ENCODE assay signal across 9 cellular contexts in genomic region chr19:8451885-8452284, GRCh38. TPM values are rescaled to one million over a fixed set of nuclear protein-coding genes. Genes with fewer than 3 reads are reported as not detected.
DNase-seq lines count a peak whose midpoint lies in the region; ATAC-seq and TF ChIP-seq lines count a peak whose summit lies in the region.
"Had no signal": no experiment of that assay in that cellular context is flagged by ENCODE, and none has a peak within 500 bp of the region (broad histone marks: within the 10 kb centered on the region; RNA-seq: fewer than 3 reads in every experiment).

No MANE protein-coding gene starts in this region.

- no peak overlapping the region for H3K27ac ChIP-seq in CD4-positive, alpha-beta memory T cell (ENCODE audit: low read depth, low read length)
- H3K27ac ChIP-seq in HUES6 (ENCODE audit: low read depth, low read length) (peak overlapping the region; percentile 42; the same call in 1 of the 2 replicates), mesenchymal stem cell (ENCODE audit: low read length, poor library complexity, severe bottlenecking) (peak overlapping the region; percentile 83), body of pancreas (peak overlapping the region in 1 of 4 donors; percentile 50)
- H3K27ac ChIP-seq: VCaP had no signal

- TF ChIP-seq CTCF in astrocyte of the spinal cord (IDR thresholded peaks at IDR 0.05; ENCODE audit: low read depth, low read length) = no peak
- no peak for TF ChIP-seq CTCF in body of pancreas (IDR thresholded peaks at IDR 0.05)

- H2AK5ac ChIP-seq in mesenchymal stem cell (ENCODE audit: low read length, severe bottlenecking) = no peak overlapping the region

- ATAC-seq in body of pancreas = no peak

- H3K4me1 Mint-ChIP-seq in CD4-positive, alpha-beta memory T cell = peaks cover 61 to 93% (median 80%) of the 10 kb centered on the region in 4 donors

- no peak overlapping the region for H2AFZ ChIP-seq in mesenchymal stem cell (ENCODE audit: low read depth, low read length)

- in situ Hi-C loops in astrocyte of the spinal cord (cut with HindIII; ENCODE audit: low sequenced_read_pairs) = no loop called here

- DNase-seq in CD4-positive, alpha-beta memory T cell = peak in 2 of 5 donors; percentile 29 to 59
- peak; percentile 73 for DNase-seq in astrocyte of the spinal cord (ENCODE audit: low read depth, low spot score)
- DNase-seq in mesenchymal stem cell = peak; percentile 61
- DNase-seq in DMS 273 (lab: John Stamatoyannopoulos, UW; ENCODE audit: unreplicated experiment) = no peak
- no peak for DNase-seq in body of pancreas
- DNase-seq in hypothalamus (lab: John Stamatoyannopoulos, UW) = no peak
- no peak for DNase-seq in NCI-H446 treated with DMSO at 0.1 percent for 48 hours (lab: John Stamatoyannopoulos, UW)

- no peak overlapping the region for H3K18ac ChIP-seq in mesenchymal stem cell (ENCODE audit: low read depth in 1 of 2, low read length in 2 of 2)

- WGBS in mesenchymal stem cell = 35% methylated on average over 3 of the region's 3 CpGs
- 32 to 34% methylated on average over 3 of the region's 3 CpGs for WGBS in body of pancreas, 2 donors

- H3K27me3 Mint-ChIP-seq in CD4-positive, alpha-beta memory T cell = no peaks in the 10 kb centered on the region

- H2BK15ac ChIP-seq in mesenchymal stem cell (ENCODE audit: low read depth, poor library complexity, severe bottlenecking) = no peak overlapping the region

- no peak overlapping the region for H4K91ac ChIP-seq in mesenchymal stem cell (ENCODE audit: low read length)

- no peak overlapping the region for H4K8ac ChIP-seq in mesenchymal stem cell (ENCODE audit: low read length)

- H3K23ac ChIP-seq in mesenchymal stem cell (ENCODE audit: low read length in 2 of 2) = no peak overlapping the region

- no peak overlapping the region for H2BK120ac ChIP-seq in mesenchymal stem cell (ENCODE audit: low read depth, low read length)

- H3K4ac ChIP-seq in mesenchymal stem cell (ENCODE audit: low read depth in 1 of 2, low read length in 2 of 2) = no peak overlapping the region

- peak overlapping the region; percentile 21 to 78 (median 61) for H3K4me3 Mint-ChIP-seq in CD4-positive, alpha-beta memory T cell

- no peak overlapping the region for H3K9ac ChIP-seq in HUES6 (ENCODE audit: low read length)
- peak overlapping the region; percentile 42 for H3K9ac ChIP-seq in mesenchymal stem cell (ENCODE audit: low read length)

- CTCF ChIA-PET in CD4-positive, alpha-beta memory T cell (lab: Charles Lee; ENCODE audit: partially characterized antibody) = interaction anchor here (4.9 kb wide), 1 partner anchor 127 kb away, joined by 18 read pairs; the partner anchor contains the start of gene MYO1F

- peak overlapping the region; percentile 31 for H3K4me2 ChIP-seq in mesenchymal stem cell (ENCODE audit: low read length, poor library complexity, severe bottlenecking)

- intact Hi-C loops in CD4-positive, alpha-beta memory T cell (cut with micrococcal nuclease) = no loop called here
- intact Hi-C loops in body of pancreas (cut with DNase I) = no loop called here

- H3K36me3 ChIP-seq in CD4-positive, alpha-beta memory T cell (ENCODE audit: insufficient read depth, low read length) = peaks cover 37% of the 10 kb centered on the region
- H3K36me3 ChIP-seq in HUES6 (ENCODE audit: control insufficient read depth, insufficient read depth, low read length) = peaks cover 44% of the 10 kb centered on the region
- H3K36me3 ChIP-seq in mesenchymal stem cell (ENCODE audit: control insufficient read depth in 1 of 2, insufficient read depth in 2 of 2, low read depth in 1 of 2, low read length in 2 of 2) = peaks cover 17 to 30% of the 10 kb centered on the region in 2 experiments
- peaks cover 0 to 3% of the 10 kb centered on the region in 2 donors for H3K36me3 ChIP-seq in body of pancreas (replicated peaks in 1 of 2; ENCODE audit: insufficient read depth in 1 of 2, low read depth in 2 of 2)

- H2BK12ac ChIP-seq in mesenchymal stem cell (ENCODE audit: low read length in 2 of 2) = no peak overlapping the region

- H3K27ac Mint-ChIP-seq in CD4-positive, alpha-beta memory T cell = peak overlapping the region in 2 of 7 donors; percentile 35 to 78

- H2BK5ac ChIP-seq in mesenchymal stem cell (ENCODE audit: low read depth, low read length, poor library complexity, severe bottlenecking) = no peak overlapping the region

- H3K14ac ChIP-seq in mesenchymal stem cell (ENCODE audit: low read length in 2 of 2) = no peak overlapping the region

- no peaks in the 10 kb centered on the region for H3K79me1 ChIP-seq in mesenchymal stem cell (replicated peaks; ENCODE audit: low read length, poor library complexity, severe bottlenecking)

- POLR2A ChIA-PET in CD4-positive, alpha-beta memory T cell (lab: Charles Lee; ENCODE audit: partially characterized antibody) = interaction anchor here (1.1 to 1.5 kb wide), 3 partner anchors 12 to 117 kb away, joined by 3 read pairs; no protein-coding TSS in a partner anchor

- H3K9me3 Mint-ChIP-seq in CD4-positive, alpha-beta memory T cell = no peaks in the 10 kb centered on the region

- H3K4me3 ChIP-seq in CD4-positive, alpha-beta memory T cell (ENCODE audit: low read length in 2 of 2) = no peak overlapping the region
- no peak overlapping the region for H3K4me3 ChIP-seq in HUES6 (ENCODE audit: low read depth, low read length)
- H3K4me3 ChIP-seq in astrocyte of the spinal cord (ENCODE audit: low read depth, low read length) = no peak overlapping the region
- peak overlapping the region in 1 of 2 experiments; percentile 39 for H3K4me3 ChIP-seq in mesenchymal stem cell (ENCODE audit: insufficient read depth in 1 of 2, low read depth in 1 of 2, low read length in 2 of 2)
- no peak overlapping the region for H3K4me3 ChIP-seq in body of pancreas

- H3K9me3 ChIP-seq in CD4-positive, alpha-beta memory T cell (ENCODE audit: control insufficient read depth in 1 of 2, low read length in 2 of 2) = no peaks in the 10 kb centered on the region
- H3K9me3 ChIP-seq in HUES6 (ENCODE audit: control insufficient read depth, insufficient read depth, low read depth, low read length) = no peaks in the 10 kb centered on the region
- H3K9me3 ChIP-seq in mesenchymal stem cell (ENCODE audit: control insufficient read depth, low read length) = no peaks in the 10 kb centered on the region
- H3K9me3 ChIP-seq in body of pancreas = no peaks in the 10 kb centered on the region

- peaks cover 26 to 68% of the 10 kb centered on the region in 2 donors for H3K36me3 Mint-ChIP-seq in CD4-positive, alpha-beta memory T cell

- no peak for TF ChIP-seq POLR2A in body of pancreas (IDR thresholded peaks at IDR 0.05)

- no peaks in the 10 kb centered on the region for H3K27me3 ChIP-seq in CD4-positive, alpha-beta memory T cell (ENCODE audit: insufficient read depth, low read length)
- no peaks in the 10 kb centered on the region for H3K27me3 ChIP-seq in HUES6 (ENCODE audit: control insufficient read depth, insufficient read depth, low read length)
- no peaks in the 10 kb centered on the region for H3K27me3 ChIP-seq in mesenchymal stem cell (ENCODE audit: control insufficient read depth in 1 of 2, insufficient read depth in 1 of 2, low read length in 2 of 2)
- no peaks in the 10 kb centered on the region for H3K27me3 ChIP-seq in body of pancreas

- H3K4me1 ChIP-seq in CD4-positive, alpha-beta memory T cell (ENCODE audit: insufficient read depth, low read length) = peaks cover 87% of the 10 kb centered on the region
- H3K4me1 ChIP-seq in HUES6 (ENCODE audit: control insufficient read depth, insufficient read depth, low read length) (peaks cover 55% of the 10 kb centered on the region), mesenchymal stem cell (ENCODE audit: control insufficient read depth, insufficient read depth, low read depth, low read length) (peaks cover 41% of the 10 kb centered on the region), body of pancreas (peaks cover 80% of the 10 kb centered on the region)

RNA-seq across cellular contexts. Expression of gene HNRNPM, which starts 7.1 kb away (rescaled TPM):
- 100 to 1,000 TPM; 197 to 199 TPM for total RNA-seq in CD4-positive, alpha-beta memory T cell
- 100 to 1,000 TPM; 206 to 245 TPM for polyA plus RNA-seq in CD4-positive, alpha-beta memory T cell
- polyA plus RNA-seq in mesenchymal stem cell (2013, experiment 1 of 2) = 84.5 TPM
- polyA plus RNA-seq in mesenchymal stem cell (2013, experiment 2 of 2) = 82.9 TPM
- 100 to 1,000 TPM in 1 of 2 donors, 10 to 100 TPM in 1; 64.9 to 146 TPM for total RNA-seq in body of pancreas

RNA-seq across cellular contexts. Expression of gene MARCHF2, which starts 38.8 kb away (rescaled TPM):
- total RNA-seq in CD4-positive, alpha-beta memory T cell = 10 to 100 TPM; 25.5 to 30.3 TPM
- polyA plus RNA-seq in CD4-positive, alpha-beta memory T cell = 10 to 100 TPM; 46.0 to 60.9 TPM
- polyA plus RNA-seq in mesenchymal stem cell (2013, experiment 1 of 2) = 42.1 TPM
- polyA plus RNA-seq in mesenchymal stem cell (2013, experiment 2 of 2) = 39.4 TPM
- total RNA-seq in body of pancreas = 10 to 100 TPM; 32.9 to 35.9 TPM

RNA-seq across cellular contexts. Expression of gene PRAM1, which starts 50.6 kb away (rescaled TPM):
- 1 to 10 TPM; 2.3 to 2.6 TPM for total RNA-seq in CD4-positive, alpha-beta memory T cell
- polyA plus RNA-seq in CD4-positive, alpha-beta memory T cell = not detected
- 0.03 TPM for polyA plus RNA-seq in mesenchymal stem cell (2013, experiment 1 of 2)
- polyA plus RNA-seq in mesenchymal stem cell (2013, experiment 2 of 2) = not detected
- under 1 TPM; 0.26 to 0.33 TPM for total RNA-seq in body of pancreas

Comparison
In these comparisons a context has a peak if more than half of its experiments do, and no peak if none do; other contexts are left out.
1. DNase-seq: peak in astrocyte of the spinal cord (single experiment) and mesenchymal stem cell (single experiment); none in DMS 273 (single experiment), body of pancreas (0 of 4), hypothalamus (0 of 51) and NCI-H446 treated with DMSO at 0.1 percent for 48 hours (single experiment).